Comparison of ENCODE assay signal across 8 cellular contexts in genomic region chr1:212950243-212951057, GRCh38. TPM values are rescaled to one million over a fixed set of nuclear protein-coding genes. Genes with fewer than 3 reads are reported as not detected.
DNase-seq lines count a peak whose midpoint lies in the region; ATAC-seq, FAIRE-seq and TF ChIP-seq lines count a peak whose summit lies in the region.

VASH2 (plus strand) TSS chr1:212950541; CDS start chr1:212951543, 1,002 bp downstream.

- H3K9me1 ChIP-seq in endothelial cell of umbilical vein (replicated peaks; ENCODE audit: control insufficient read depth, extremely low read depth, insufficient read depth, low read length) = no peaks in the 10 kb centered on the region

- H3K27me3 ChIP-seq in BJ (ENCODE audit: control insufficient read depth, insufficient read depth, low read length) (peaks cover 18% of the 10 kb centered on the region), endothelial cell of umbilical vein (ENCODE audit: control insufficient read depth in 2 of 2, insufficient read depth in 2 of 2, low read length in 2 of 2) (peaks cover 15 to 17% of the 10 kb centered on the region in 2 experiments)

- no peak for TF ChIP-seq POLR2A in endothelial cell of umbilical vein (IDR thresholded peaks at IDR 0.05; ENCODE audit: low read depth, low read length)

- H3K36me3 Mint-ChIP-seq in activated CD8-positive, alpha-beta T cell treated with anti-CD3 and anti-CD28 coated beads for 36 hours (ENCODE audit: low read depth) = no peaks in the 10 kb centered on the region

- CTCF ChIA-PET in BJ (lab: Yijun Ruan, JAX) (interaction anchor here (1.5 kb wide), 1 partner anchor 18 kb away, joined by 5 read pairs; no protein-coding TSS in a partner anchor), endothelial cell of umbilical vein (lab: Charles Lee) (interaction anchor here (0.5 to 2.4 kb wide), 8 partner anchors 11 to 285 kb away, joined by 3 to 11 read pairs (median 4); no protein-coding TSS in a partner anchor)
- CTCF ChIA-PET in activated CD8-positive, alpha-beta T cell treated with anti-CD3 and anti-CD28 coated beads for 36 hours (lab: Charles Lee) = interaction anchor here (0.9 to 1.4 kb wide), 3 partner anchors 9 to 45 kb away, joined by 3 to 6 read pairs (median 5); no protein-coding TSS in a partner anchor

- H3K4me3 ChIP-seq in BJ (ENCODE audit: low read depth, low read length) = peak within 1 kb of the TSS; percentile 53
- H3K4me3 ChIP-seq in endothelial cell of umbilical vein (replicated peaks in 1 of 3; ENCODE audit: insufficient read depth in 1 of 3, low read depth in 1 of 3, low read length in 3 of 3) = peak within 1 kb of the TSS; percentile 20 to 60 (median 48)

- H3K9ac ChIP-seq in endothelial cell of umbilical vein (replicated peaks; ENCODE audit: extremely low read depth, insufficient read depth, low read length) = no peak within 1 kb of the TSS

- H3K36me3 ChIP-seq in BJ (ENCODE audit: control insufficient read depth, insufficient read depth, low read length) = no peaks in the 10 kb centered on the region
- H3K36me3 ChIP-seq in endothelial cell of umbilical vein (ENCODE audit: control insufficient read depth in 2 of 2, extremely low read depth in 1 of 2, insufficient read depth in 2 of 2, low read length in 2 of 2) = no peaks in the 10 kb centered on the region

- H3K4me1 ChIP-seq in endothelial cell of umbilical vein (ENCODE audit: control insufficient read depth, extremely low read depth, insufficient read depth, low read length) = peaks cover 9% of the 10 kb centered on the region

- peak within 1 kb of the TSS; percentile 91 for H2AFZ ChIP-seq in endothelial cell of umbilical vein (ENCODE audit: low read depth, low read length)

- TF ChIP-seq CTCF in BJ (IDR thresholded peaks at IDR 0.05; ENCODE audit: insufficient read depth, low read depth, low read length) (peak; percentile 6; the same call in 1 of the 2 replicates), endothelial cell of umbilical vein (IDR thresholded peaks at IDR 0.05; ENCODE audit: extremely low read depth in 1 of 2, insufficient read depth in 1 of 2, low read depth in 1 of 2, low read length in 2 of 2) (peak in 1 of 2 donors; percentile 5)
- TF ChIP-seq CTCF in activated CD8-positive, alpha-beta T cell treated with anti-CD3 and anti-CD28 coated beads for 36 hours (IDR thresholded peaks at IDR 0.05) = no peak

- DNase-seq in BJ (ENCODE audit: low read depth) = no peak
- peak; percentile 78 for DNase-seq in NCI-H510A (lab: John Stamatoyannopoulos, UW)
- peak; percentile 79 for DNase-seq in activated CD8-positive, alpha-beta T cell treated with anti-CD3 and anti-CD28 coated beads for 36 hours
- peak; percentile 83 for DNase-seq in endothelial cell of umbilical vein (ENCODE audit: low read depth, low spot score)
- peak; percentile 76 for DNase-seq in middle frontal gyrus (ENCODE audit: extremely low spot score, low spot score)
- DNase-seq in stimulated activated CD8-positive, alpha-beta memory T cell treated with anti-CD3 and anti-CD28 coated beads, Interleukin-4, amount 100 ng/mL, for 4 hours (ENCODE audit: low read depth in 2 of 2, low spot score in 1 of 2) = peak; percentile 3

- H3K9me3 ChIP-seq in endothelial cell of umbilical vein (replicated peaks; ENCODE audit: control insufficient read depth, insufficient read depth, low read length) = no peaks in the 10 kb centered on the region

- H3K79me2 ChIP-seq in endothelial cell of umbilical vein (ENCODE audit: control insufficient read depth, insufficient read depth, low read length) = no peaks in the 10 kb centered on the region

- H3K4me3 Mint-ChIP-seq in activated CD8-positive, alpha-beta T cell treated with anti-CD3 and anti-CD28 coated beads for 36 hours = peak within 1 kb of the TSS; percentile 66

- H3K27me3 Mint-ChIP-seq in activated CD8-positive, alpha-beta T cell treated with anti-CD3 and anti-CD28 coated beads for 36 hours = peaks cover 57% of the 10 kb centered on the region

- H3K4me2 ChIP-seq in endothelial cell of umbilical vein (ENCODE audit: insufficient read depth, low read length) = peak within 1 kb of the TSS; percentile 75

- no peak within 1 kb of the TSS for H3K27ac Mint-ChIP-seq in activated CD8-positive, alpha-beta T cell treated with anti-CD3 and anti-CD28 coated beads for 36 hours

- BruUV-seq in endothelial cell of umbilical vein (replicated peaks; lab: Mats Ljungman, UMichigan) = no TSS peak

- dilution Hi-C loops in endothelial cell of umbilical vein (cut with MboI; ENCODE audit: extremely low pct_ligation_motif_present, low sequenced_read_pairs) = no loop called here

- H3K27ac ChIP-seq in endothelial cell of umbilical vein (ENCODE audit: insufficient read depth, low read depth, low read length) = no peak within 1 kb of the TSS

- peak; percentile 96 for FAIRE-seq in endothelial cell of umbilical vein (lab: Jason Lieb, UNC)

- H4K20me1 ChIP-seq in endothelial cell of umbilical vein (replicated peaks; ENCODE audit: control insufficient read depth, extremely low read depth, insufficient read depth, low read length) = no peaks in the 10 kb centered on the region

- POLR2A ChIA-PET in BJ (lab: Charles Lee) (no interaction called here), endothelial cell of umbilical vein (lab: Charles Lee) (no interaction called here)
- POLR2A ChIA-PET in activated CD8-positive, alpha-beta T cell treated with anti-CD3 and anti-CD28 coated beads for 36 hours (lab: Charles Lee) = no interaction called here

- intact Hi-C loops in activated CD8-positive, alpha-beta T cell treated with anti-CD3 and anti-CD28 coated beads for 36 hours (cut with micrococcal nuclease) = no loop called here
- intact Hi-C loops in endothelial cell of umbilical vein (cut with micrococcal nuclease) = loop anchor here (2.0 kb wide), 2 partner anchors 14 to 64 kb away; partner anchors contain the start of gene ANGEL2

- peaks cover 4% of the 10 kb centered on the region for H3K4me1 Mint-ChIP-seq in activated CD8-positive, alpha-beta T cell treated with anti-CD3 and anti-CD28 coated beads for 36 hours (ENCODE audit: low read depth)

- ATAC-seq in GM19035 (IDR thresholded peaks at IDR 0.05; ENCODE audit: unreplicated experiment) (peak; percentile 92), HG03280 (IDR thresholded peaks at IDR 0.05; ENCODE audit: unreplicated experiment) (peak; percentile 98)
- ATAC-seq in activated CD8-positive, alpha-beta T cell treated with anti-CD3 and anti-CD28 coated beads for 36 hours = peak; percentile 99

- no peaks in the 10 kb centered on the region for H3K9me3 Mint-ChIP-seq in activated CD8-positive, alpha-beta T cell treated with anti-CD3 and anti-CD28 coated beads for 36 hours

TF ChIP-seq in endothelial cell of umbilical vein, 7 proteins besides CTCF, POLR2A, EP300 and RAD21:
- TF ChIP-seq POLR2AphosphoS5 (IDR thresholded peaks at IDR 0.05; ENCODE audit: insufficient read depth, low read depth, low read length) (no peak), FOS (IDR thresholded peaks at IDR 0.05; ENCODE audit: borderline replicate concordance, insufficient read depth, low read length) (no peak), MAX (IDR thresholded peaks at IDR 0.05; ENCODE audit: insufficient read depth, insufficient read length) (no peak), MYC (IDR thresholded peaks at IDR 0.05; ENCODE audit: low read depth, low read length) (no peak), EZH2 (IDR thresholded peaks at IDR 0.05; ENCODE audit: borderline replicate concordance, low read depth, low read length, severe bottlenecking) (no peak)

RNA-seq across cellular contexts. Expression of gene VASH2, which starts in this region (rescaled TPM):
- polyA plus RNA-seq in BJ (2011; rRNA removed) (0.04 and 0.12 TPM in 2 replicates), endothelial cell of umbilical vein (0.30 and 0.70 TPM in 2 replicates)
- polyA minus RNA-seq in BJ (2011; rRNA and poly(A)+ RNA removed) = 0.05 TPM in 1 of 2 replicates, not detected in the other
- under 1 TPM; 0.11 to 0.25 TPM for total RNA-seq in activated CD8-positive, alpha-beta T cell treated with anti-CD3 and anti-CD28 coated beads for 36 hours
- 1.4 and 2.9 TPM in 2 replicates for total RNA-seq in endothelial cell of umbilical vein
- 0.56 and 0.65 TPM in 2 replicates for polyA plus RNA-seq in endothelial cell of umbilical vein (2011; cell fraction: cytosol; rRNA removed)
- 1.8 and 2.5 TPM in 2 replicates for polyA plus RNA-seq in endothelial cell of umbilical vein (2011; cell fraction: nucleus; rRNA removed)
- 0.32 and 0.98 TPM in 2 replicates for polyA plus RNA-seq in endothelial cell of umbilical vein (2012)
- 2.6 and 3.0 TPM in 2 replicates for polyA minus RNA-seq in endothelial cell of umbilical vein
- polyA minus RNA-seq in endothelial cell of umbilical vein (2011; cell fraction: cytosol; rRNA and poly(A)+ RNA removed) = 1.8 TPM
- polyA minus RNA-seq in endothelial cell of umbilical vein (2011; cell fraction: nucleus; rRNA and poly(A)+ RNA removed) = 1.5 and 2.3 TPM in 2 replicates

Comparison
In these comparisons a context has a peak if more than half of its experiments do, and no peak if none do; other contexts are left out.
1. Peak in DNase-seq and ATAC-seq in activated CD8-positive, alpha-beta T cell treated with anti-CD3 and anti-CD28 coated beads for 36 hours; RNA of the gene not detected or under 1 TPM.